ENCODE assay signal across 8 cellular contexts in the genomic region with DNA sequence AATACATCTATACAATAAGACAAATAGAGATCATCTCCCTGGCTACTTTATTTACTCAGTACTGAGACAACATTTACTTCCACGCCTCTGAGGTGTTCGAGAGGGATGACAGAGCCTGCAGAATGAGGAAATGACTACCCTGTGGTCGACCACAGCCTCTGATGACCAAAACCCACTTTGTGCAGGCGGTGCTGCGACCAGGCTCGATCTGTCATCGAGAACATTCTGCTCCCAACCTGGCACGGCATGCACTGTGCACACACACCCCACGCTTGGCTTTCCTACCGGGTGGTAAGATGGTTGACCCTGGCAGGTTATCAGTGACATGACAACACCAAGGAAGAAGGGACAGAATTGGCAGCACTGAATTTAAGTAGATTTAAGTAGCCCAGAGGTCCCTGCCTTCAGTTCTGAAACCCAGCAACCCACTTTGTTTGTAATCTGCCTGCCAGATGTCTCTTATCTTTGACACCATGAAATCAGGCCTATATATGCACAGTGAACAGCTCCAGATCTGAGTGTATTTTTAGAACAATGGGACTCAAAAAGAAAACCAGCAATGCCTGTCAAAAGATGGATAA. TPM values are rescaled to one million over a fixed set of nuclear protein-coding genes. Genes with fewer than 3 reads are reported as not detected.
A peak's percentile ranks its signal among the peaks of the same experiment; 100 is the strongest.
DNase-seq lines count a peak whose midpoint lies in the region; ATAC-seq, FAIRE-seq and TF ChIP-seq lines count a peak whose summit lies in the region.

No MANE protein-coding gene starts in this region.

- H3K4me3 ChIP-seq in A549, result no peak overlapping the region
- no peak overlapping the region for H3K4me3 ChIP-seq in Caco-2 (ENCODE audit: low read depth, low read length)

- POLR2A ChIA-PET in A549 (lab: Yijun Ruan, JAX), result no interaction called here
- POLR2A ChIA-PET in Caco-2 (lab: Charles Lee), result no interaction called here

- CTCF ChIA-PET in A549 (lab: Yijun Ruan, JAX) (interaction anchor here (1.4 to 5.2 kb wide), 2 partner anchors 16 to 427 kb away, joined by 4 to 40 read pairs; no protein-coding TSS in a partner anchor), Caco-2 (lab: Charles Lee) (interaction anchor here (0.8 to 1.7 kb wide), 4 partner anchors 16 to 426 kb away, joined by 3 to 5 read pairs (median 3); no protein-coding TSS in a partner anchor)

- DNase-seq in A549 (ENCODE audit: low read depth in 1 of 2, low spot score in 1 of 2), result peak; percentile 15 to 52
- peak; percentile 94 for DNase-seq in OCI-M1 (lab: John Stamatoyannopoulos, UW)
- peak; percentile 75 for DNase-seq in activated effector memory CD4-positive, alpha-beta T cell treated with anti-CD3 and anti-CD28 coated beads, Interleukin-2, amount 50 U/mL, for 16 hours
- DNase-seq in immature natural killer cell, result peak; percentile 82 to 88 (median 86)
- DNase-seq in stimulated activated CD8-positive, alpha-beta memory T cell treated with anti-CD3 and anti-CD28 coated beads, Interleukin-15, amount 100 ng/mL, for 4 hours (ENCODE audit: low read depth in 2 of 2), result peak; percentile 17 to 28
- DNase-seq in Caco-2, result no peak

- H3K4me1 Mint-ChIP-seq in immature natural killer cell (peaks cover 41 to 42% of the 10 kb centered on the region in 2 donors), Caco-2 (ENCODE audit: low read depth, unreplicated experiment) (peaks cover 39% of the 10 kb centered on the region)

- H3K36me3 Mint-ChIP-seq in immature natural killer cell (peaks cover 15 to 29% (median 22%) of the 10 kb centered on the region in 3 donors), Caco-2 (ENCODE audit: insufficient read depth, unreplicated experiment) (peaks cover 34% of the 10 kb centered on the region)

- 22% methylated on average over 10 of the region's 10 CpGs for WGBS in A549 (ENCODE audit: missing lambda C conversion rate)

- H3K36me3 ChIP-seq in Caco-2 (ENCODE audit: control insufficient read depth, insufficient read depth, low read length), result peaks cover 9% of the 10 kb centered on the region

- no peak for TF ChIP-seq RAD21 in A549 (conservative IDR thresholded peaks at IDR 0.05 in 1 of 2, IDR thresholded peaks at IDR 0.05 in 1 of 2)

- TF ChIP-seq CTCF in A549 (IDR thresholded peaks at IDR 0.05) (no peak), Caco-2 (IDR thresholded peaks at IDR 0.05; ENCODE audit: insufficient read depth in 1 of 2, low read depth in 1 of 2, low read length in 1 of 2, severe bottlenecking in 1 of 2, unreplicated experiment in 1 of 2) (no peak)

- peak; percentile 41 to 64; a peak in 3 of 6 replicates for ATAC-seq in A549
- peak; percentile 85 for ATAC-seq in GM18519 (IDR thresholded peaks at IDR 0.05; ENCODE audit: low FRiP score, unreplicated experiment)
- ATAC-seq in HG03039 (IDR thresholded peaks at IDR 0.05; ENCODE audit: unreplicated experiment), result peak; percentile 85

- H3K9me3 Mint-ChIP-seq in immature natural killer cell, result no peaks in the 10 kb centered on the region
- no peaks in the 10 kb centered on the region for H3K9me3 Mint-ChIP-seq in Caco-2 (ENCODE audit: unreplicated experiment)

- no peak for FAIRE-seq in A549 (lab: Jason Lieb, UNC)

- H3K4me3 Mint-ChIP-seq in immature natural killer cell (peak overlapping the region; percentile 60 to 78 (median 73)), Caco-2 (ENCODE audit: unreplicated experiment) (no peak overlapping the region)

- peak overlapping the region; percentile 41 to 50; a peak in 2 of 6 replicates for H3K27ac ChIP-seq in A549

- H3K27ac Mint-ChIP-seq in immature natural killer cell (peak overlapping the region; percentile 84 to 98 (median 90)), Caco-2 (ENCODE audit: unreplicated experiment) (no peak overlapping the region)

- no peak for TF ChIP-seq POLR2A in A549 (IDR thresholded peaks at IDR 0.05; ENCODE audit: low read length)

- no peaks in the 10 kb centered on the region for H3K27me3 ChIP-seq in Caco-2 (replicated peaks; ENCODE audit: control insufficient read depth, insufficient read depth, low read length)

- H3K9me3 ChIP-seq in A549 (no peaks in the 10 kb centered on the region), Caco-2 (no peaks in the 10 kb centered on the region)

- no peak for TF ChIP-seq EP300 in A549 (IDR thresholded peaks at IDR 0.05)

- no TSS peak for BruUV-seq in Caco-2 (replicated peaks; lab: Mats Ljungman, UMichigan)

- intact Hi-C loops in Caco-2 (cut with micrococcal nuclease; ENCODE audit: unreplicated experiment), result loop anchor here (5.0 kb wide), 4 partner anchors 48 to 338 kb away; a partner anchor contains a TSS

- H3K27me3 Mint-ChIP-seq in immature natural killer cell (ENCODE audit: low read depth in 3 of 3) (peaks cover 3 to 8% (median 6%) of the 10 kb centered on the region in 3 donors), Caco-2 (ENCODE audit: insufficient read depth, unreplicated experiment) (no peaks in the 10 kb centered on the region)

- peak overlapping the region; percentile 38 for H3K4me2 ChIP-seq in A549

- H3K4me1 ChIP-seq in A549, result peaks cover 72% of the 10 kb centered on the region
- peaks cover 47% of the 10 kb centered on the region for H3K4me1 ChIP-seq in Caco-2

TF ChIP-seq in A549, 52 proteins besides CTCF, POLR2A, EP300 and RAD21:
- no peak for TF ChIP-seq HOXB13 (CRISPR knock-in tag; IDR thresholded peaks at IDR 0.05; ENCODE audit: low read depth)
- no peak for TF ChIP-seq HOXA7 (CRISPR knock-in tag; IDR thresholded peaks at IDR 0.05)
- no peak for TF ChIP-seq FOSL2 (IDR thresholded peaks at IDR 0.05)
- TF ChIP-seq FOSL2 (CRISPR knock-in tag; IDR thresholded peaks at IDR 0.05), result 0 out of 2 replicates have a peak, but pooled peaks have one; percentile 15
- no peak for TF ChIP-seq SMC3 (IDR thresholded peaks at IDR 0.05)
- TF ChIP-seq KDM1A (IDR thresholded peaks at IDR 0.05; ENCODE audit: low read depth), result no peak
- TF ChIP-seq, protein P1, sequence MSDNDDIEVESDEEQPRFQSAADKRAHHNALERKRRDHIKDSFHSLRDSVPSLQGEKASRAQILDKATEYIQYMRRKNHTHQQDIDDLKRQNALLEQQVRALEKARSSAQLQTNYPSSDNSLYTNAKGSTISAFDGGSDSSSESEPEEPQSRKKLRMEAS (IDR thresholded peaks at IDR 0.05), result peak; percentile 29; the same call in 1 of the 2 replicates
- TF ChIP-seq NR3C1 (IDR thresholded peaks at IDR 0.05), result no peak
TF ChIP-seq in A549: peak in this region for 2.

RNA-seq across cellular contexts. Expression of a gene that starts 42.6 kb away (rescaled TPM):
- 27.9 and 30.6 TPM in 2 replicates for polyA plus RNA-seq in A549 (2011; rRNA removed)
- 19.5 and 23.1 TPM in 2 replicates for polyA plus RNA-seq in A549 (2012; cell fraction: cytosol; rRNA removed)
- 21.4 and 25.4 TPM in 2 replicates for polyA plus RNA-seq in A549 (2012; cell fraction: nucleus; rRNA removed)
- 19.6 to 20.6 TPM (median 20.0 TPM) in 3 replicates for polyA plus RNA-seq in A549 (2017; fragmentation: RNase III; extraction: RNeasy Plus Mini Kit Qiagen cat#74134 plus additional on column Dnase treatment)
- polyA minus RNA-seq in A549 (2011; rRNA and poly(A)+ RNA removed), result 39.8 and 40.6 TPM in 2 replicates
- 10 to 100 TPM in 2 of 3 donors, 1 to 10 TPM in 1; 8.8 to 17.7 (median 15.4) TPM for polyA plus RNA-seq in immature natural killer cell
- total RNA-seq in Caco-2 (2022), result 59.2 and 62.3 TPM in 2 replicates

RNA-seq across cellular contexts. Expression of a gene that starts 42.9 kb away (rescaled TPM):
- polyA plus RNA-seq in A549 (2011; rRNA removed) (26.7 and 28.4 TPM in 2 replicates), A549 (2017; fragmentation: RNase III; extraction: RNeasy Plus Mini Kit Qiagen cat#74134 plus additional on column Dnase treatment) (16.1 to 17.1 TPM (median 16.4 TPM) in 3 replicates), immature natural killer cell (1 to 10 TPM; 2.0 to 4.3 (median 2.1) TPM)
- polyA plus RNA-seq in A549 (2012; cell fraction: cytosol; rRNA removed), result 9.2 and 11.5 TPM in 2 replicates
- 14.9 and 28.4 TPM in 2 replicates for polyA plus RNA-seq in A549 (2012; cell fraction: nucleus; rRNA removed)
- polyA minus RNA-seq in A549 (2011; rRNA and poly(A)+ RNA removed), result 19.8 and 22.9 TPM in 2 replicates
- total RNA-seq in Caco-2 (2022), result 102 and 112 TPM in 2 replicates

Comparison
In these comparisons a context has a peak if more than half of its experiments do, and no peak if none do; other contexts are left out.
1. DNase-seq: peak in A549 (2 of 2), OCI-M1 (single experiment), activated effector memory CD4-positive, alpha-beta T cell treated with anti-CD3 and anti-CD28 coated beads, Interleukin-2, amount 50 U/mL, for 16 hours (single experiment), immature natural killer cell (3 of 3) and stimulated activated CD8-positive, alpha-beta memory T cell treated with anti-CD3 and anti-CD28 coated beads, Interleukin-15, amount 100 ng/mL, for 4 hours (2 of 2); none in Caco-2 (0 of 2).
2. Peak in every context shown above with its lines, with median percentiles within 50 percentile points of each other: ATAC-seq.